ENCODE assay signal across 17 cellular contexts in the genomic region with DNA sequence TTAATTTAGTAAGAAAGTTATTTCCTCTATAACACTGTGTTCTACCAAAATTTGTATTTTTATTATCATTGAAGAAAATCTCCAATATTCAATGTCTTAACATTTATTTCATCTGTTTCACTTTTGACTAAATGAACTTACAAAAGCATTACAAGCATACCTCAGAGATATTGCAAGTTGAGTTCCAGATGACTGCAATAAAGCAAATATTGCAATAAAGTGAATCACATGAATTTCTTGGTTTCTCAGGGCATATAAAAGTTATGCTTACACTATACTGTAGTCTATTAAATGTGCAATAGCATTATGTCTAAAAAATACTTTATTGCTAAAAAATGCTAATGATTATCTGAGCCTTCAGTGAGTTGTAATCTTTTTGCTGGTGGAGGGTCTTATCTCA.
A peak's percentile ranks its signal among the peaks of the same experiment; 100 is the strongest.
DNase-seq lines count a peak whose midpoint lies in the region; TF ChIP-seq lines count a peak whose summit lies in the region.
"Had no signal": no experiment of that assay in that cellular context is flagged by ENCODE, and none has a peak within 500 bp of the region (broad histone marks: within the 10 kb centered on the region; RNA-seq: fewer than 3 reads in every experiment).

No MANE protein-coding gene starts in this region.

- H3K4me3 ChIP-seq in AG09309 (ENCODE audit: control insufficient read depth, low read depth, low read length): no peak overlapping the region
- H3K4me3 ChIP-seq in GM23248: no peak overlapping the region
- H3K4me3 ChIP-seq in adipocyte (ENCODE audit: low read length): no peak overlapping the region
- H3K4me3 ChIP-seq in left ventricle myocardium inferior: no peak overlapping the region

- TF ChIP-seq CTCF in AG09309 (IDR thresholded peaks at IDR 0.05; ENCODE audit: control insufficient read depth, insufficient read depth, low read depth, low read length, missing control alignments): no peak
- TF ChIP-seq CTCF in HFFc6 (IDR thresholded peaks at IDR 0.05): no peak
- TF ChIP-seq CTCF in left ventricle myocardium inferior (IDR thresholded peaks at IDR 0.05; ENCODE audit: borderline replicate concordance): no peak

- H3K27me3 ChIP-seq in GM23248 (replicated peaks; ENCODE audit: insufficient read depth) (no peaks in the 10 kb centered on the region), adipocyte (replicated peaks; ENCODE audit: control insufficient read depth, insufficient read depth, low read length) (no peaks in the 10 kb centered on the region), left ventricle myocardium inferior (ENCODE audit: low read depth) (no peaks in the 10 kb centered on the region)

- H3K4me2 ChIP-seq in GM23248 (ENCODE audit: unreplicated experiment): peak overlapping the region; percentile 36

- intact Hi-C loops in left ventricle myocardium inferior (cut with micrococcal nuclease): no loop called here

- H3K9me2 ChIP-seq in GM23248 (ENCODE audit: insufficient read depth): no peaks in the 10 kb centered on the region

- no peak overlapping the region for H3K4me3 Mint-ChIP-seq in HFFc6
- H3K4me3 Mint-ChIP-seq: CD14-positive monocyte; CD8-positive, alpha-beta memory T cell had no signal

- no peak overlapping the region for H2AFZ ChIP-seq in GM23248

- peaks cover 7% of the 10 kb centered on the region for H3F3A ChIP-seq in GM23248 (ENCODE audit: insufficient read depth)

- no peaks in the 10 kb centered on the region for H3K9me3 ChIP-seq in GM23248 (ENCODE audit: low read depth)
- no peaks in the 10 kb centered on the region for H3K9me3 ChIP-seq in adipocyte (ENCODE audit: control insufficient read depth, low read length)
- no peaks in the 10 kb centered on the region for H3K9me3 ChIP-seq in left ventricle myocardium inferior (replicated peaks)
- H3K9me3 ChIP-seq: BE2C, Caco-2 had no signal

- no peak overlapping the region for H3K9ac ChIP-seq in GM23248
- H3K9ac ChIP-seq in adipocyte (ENCODE audit: low read length): no peak overlapping the region

- H3K4me1 ChIP-seq in GM23248 (ENCODE audit: insufficient read depth) (peaks cover 20% of the 10 kb centered on the region), adipocyte (ENCODE audit: control insufficient read depth, insufficient read depth, low read length) (peaks cover 28% of the 10 kb centered on the region), left ventricle myocardium inferior (peaks cover 12% of the 10 kb centered on the region)
- H3K4me1 ChIP-seq: BE2C, Caco-2 had no signal

- H4K20me1 ChIP-seq in GM23248 (ENCODE audit: insufficient read depth): no peaks in the 10 kb centered on the region

- H3K79me2 ChIP-seq in GM23248 (ENCODE audit: insufficient read depth): no peaks in the 10 kb centered on the region

- H3K36me3 ChIP-seq in GM23248 (ENCODE audit: low read depth) (no peaks in the 10 kb centered on the region), adipocyte (ENCODE audit: control insufficient read depth, insufficient read depth, low read length, severe bottlenecking) (no peaks in the 10 kb centered on the region), left ventricle myocardium inferior (no peaks in the 10 kb centered on the region)
- H3K36me3 ChIP-seq: BE2C had no signal

- H3K27ac Mint-ChIP-seq in HFFc6: no peak overlapping the region
- H3K27ac Mint-ChIP-seq: CD14-positive monocyte; CD8-positive, alpha-beta memory T cell had no signal

- H3K4me1 Mint-ChIP-seq in HFFc6 (ENCODE audit: low read depth): peaks cover 22% of the 10 kb centered on the region
- H3K4me1 Mint-ChIP-seq: CD14-positive monocyte; CD8-positive, alpha-beta memory T cell had no signal

- peak; percentile 66 for DNase-seq in AG09309 (ENCODE audit: low read depth)
- DNase-seq in GM23248: peak; percentile 54
- peak; percentile 70 for DNase-seq in adipocyte (ENCODE audit: low read depth)
- DNase-seq in fibroblast of gingiva (ENCODE audit: low read depth): peak; percentile 25
- no peak for DNase-seq in HFFc6
- no peak for DNase-seq in NCI-H2196 (lab: John Stamatoyannopoulos, UW; ENCODE audit: unreplicated experiment)
- no peak for DNase-seq in left ventricle myocardium inferior
- DNase-seq in activated CD4-positive, alpha-beta T cell treated with anti-CD3 and anti-CD28 coated beads, Interleukin-2, amount 50 U/mL, for 48 hours: no peak
- DNase-seq: 8988T; ACHN; BE2C; Caco-2; CD8-positive, alpha-beta memory T cell; DND-41; GF-D8; HCEC 1CT had no signal

- H3K36me3 Mint-ChIP-seq in HFFc6 (ENCODE audit: low read depth): peaks cover 8% of the 10 kb centered on the region
- H3K36me3 Mint-ChIP-seq: CD14-positive monocyte; CD8-positive, alpha-beta memory T cell had no signal

- peaks cover 8% of the 10 kb centered on the region for H3K9me3 Mint-ChIP-seq in HFFc6

- no peaks in the 10 kb centered on the region for H3K27me3 Mint-ChIP-seq in HFFc6 (ENCODE audit: insufficient read depth)

- in situ Hi-C loops in GM23248 (cut with MboI): no loop called here

- H3K27ac ChIP-seq in GM23248: peak overlapping the region; percentile 7; the same call in 1 of the 2 replicates
- H3K27ac ChIP-seq in left ventricle myocardium inferior (replicated peaks): no peak overlapping the region

Comparison
In these comparisons a context has a peak if more than half of its experiments do, and no peak if none do; other contexts are left out.
1. DNase-seq: peak in AG09309 (single experiment), GM23248 (single experiment), adipocyte (single experiment) and fibroblast of gingiva (single experiment); none in HFFc6 (single experiment), NCI-H2196 (single experiment), left ventricle myocardium inferior (single experiment) and activated CD4-positive, alpha-beta T cell treated with anti-CD3 and anti-CD28 coated beads, Interleukin-2, amount 50 U/mL, for 48 hours (0 of 2).